In genomic region chr2:182867411-182868048, GRCh38 we compare ENCODE assay signal across 10 cellular contexts. TPM values are rescaled to one million over a fixed set of nuclear protein-coding genes. Genes with fewer than 3 reads are reported as not detected.
A peak's percentile ranks its signal among the peaks of the same experiment; 100 is the strongest.
DNase-seq lines count a peak whose midpoint lies in the region; ATAC-seq and TF ChIP-seq lines count a peak whose summit lies in the region.
"Had no signal": no experiment of that assay in that cellular context is flagged by ENCODE, and none has a peak within 500 bp of the region (broad histone marks: within the 10 kb centered on the region; RNA-seq: fewer than 3 reads in every experiment).

No MANE protein-coding gene starts in this region.

- DNase-seq in heart left ventricle (no peak), left ventricle myocardium superior (no peak), mesothelial cell of epicardium (ENCODE audit: low spot score in 2 of 2, unreplicated experiment in 2 of 2) (no peak), upper lobe of right lung (no peak), hepatic stellate cell (ENCODE audit: low spot score) (no peak), NOMO-1 treated with dmso at 0.1 percent for 144 hours (lab: John Stamatoyannopoulos, UW; ENCODE audit: unreplicated experiment) (no peak), AML-193 (lab: John Stamatoyannopoulos, UW) (no peak)
- DNase-seq: DND-41, NCI-H524 treated with DMSO at 0.1 percent for 48 hours had no signal

- H3K27ac Mint-ChIP-seq in mesothelial cell of epicardium: peak overlapping the region; percentile 48

- no peaks in the 10 kb centered on the region for H3K36me3 Mint-ChIP-seq in mesothelial cell of epicardium

- peak overlapping the region; percentile 84 for H3K4me3 Mint-ChIP-seq in mesothelial cell of epicardium

- no peaks in the 10 kb centered on the region for H3K9me3 ChIP-seq in heart left ventricle
- H3K9me3 ChIP-seq in upper lobe of right lung: no peaks in the 10 kb centered on the region

- H3K36me3 ChIP-seq in heart left ventricle (no peaks in the 10 kb centered on the region), upper lobe of right lung (no peaks in the 10 kb centered on the region)

- TF ChIP-seq CTCF in heart left ventricle (IDR thresholded peaks at IDR 0.05) (no peak), mesothelial cell of epicardium (IDR thresholded peaks at IDR 0.05; ENCODE audit: unreplicated experiment) (no peak), upper lobe of right lung (IDR thresholded peaks at IDR 0.05) (no peak)

- ATAC-seq in heart left ventricle: no peak
- no peak for ATAC-seq in left ventricle myocardium superior
- no peak for ATAC-seq in upper lobe of right lung

- peaks cover 0 to 24% (median 8%) of the 10 kb centered on the region in 12 donors for H3K4me1 ChIP-seq in heart left ventricle
- H3K4me1 ChIP-seq in upper lobe of right lung: no peaks in the 10 kb centered on the region

- WGBS in heart left ventricle, 4 donors: 55 to 59% (median 56%) methylated on average over 12 of the region's 12 CpGs

- intact Hi-C loops in heart left ventricle (cut with DNase I) (no loop called here), left ventricle myocardium superior (cut with micrococcal nuclease) (no loop called here), upper lobe of right lung (cut with DNase I) (no loop called here)

- H3K4me3 ChIP-seq in heart left ventricle (peak overlapping the region; percentile 13 to 66 (median 50)), upper lobe of right lung (peak overlapping the region; percentile 50)

- H3K9me3 Mint-ChIP-seq in mesothelial cell of epicardium: no peaks in the 10 kb centered on the region

- no peak for TF ChIP-seq POLR2A in heart left ventricle (IDR thresholded peaks at IDR 0.05)

- peaks cover 2% of the 10 kb centered on the region for H3K27me3 Mint-ChIP-seq in mesothelial cell of epicardium (ENCODE audit: low read depth)

- peaks cover 0 to 18% (median 0%) of the 10 kb centered on the region in 9 donors for H3K27me3 ChIP-seq in heart left ventricle
- H3K27me3 ChIP-seq in upper lobe of right lung: peaks cover 3% of the 10 kb centered on the region

- H3K27ac ChIP-seq in heart left ventricle: peak overlapping the region in 9 of 12 donors; percentile 14 to 79 (median 58)
- peak overlapping the region; percentile 29 for H3K27ac ChIP-seq in cingulate gyrus (ENCODE audit: low read depth, low read length)
- H3K27ac ChIP-seq in upper lobe of right lung: peak overlapping the region; percentile 58

- H3K4me1 Mint-ChIP-seq in mesothelial cell of epicardium: peaks cover 46% of the 10 kb centered on the region

RNA-seq across cellular contexts. Expression of gene FRZB, which starts 1.1 kb away (rescaled TPM):
- total RNA-seq in heart left ventricle (1 to 10 TPM in 6 of 9 donors, under 1 TPM in 3; 0.31 to 5.5 (median 1.9) TPM), left ventricle myocardium superior (1.1 TPM), mesothelial cell of epicardium (12.1 to 13.0 TPM (median 12.6 TPM) in 3 replicates), upper lobe of right lung (14.0 TPM)
- 1 to 10 TPM; 1.1 to 1.8 TPM for polyA plus RNA-seq in heart left ventricle
